ENCODE assay signal across 23 cellular contexts in the genomic region with DNA sequence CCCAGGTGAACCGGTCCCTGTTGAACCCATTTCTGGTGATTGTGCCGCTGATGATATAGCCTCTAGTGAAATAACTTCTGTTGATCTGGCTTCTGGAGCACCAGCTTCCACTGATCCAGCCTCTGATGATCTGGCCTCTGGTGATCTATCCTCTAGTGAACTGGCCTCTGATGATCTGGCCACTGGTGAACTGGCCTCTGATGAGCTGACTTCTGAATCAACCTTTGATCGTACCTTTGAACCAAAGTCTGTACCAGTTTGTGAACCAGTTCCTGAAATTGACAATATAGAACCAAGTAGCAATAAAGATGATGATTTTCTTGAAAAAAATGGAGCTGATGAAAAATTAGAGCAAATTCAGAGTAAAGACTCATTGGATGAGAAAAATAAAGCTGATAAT. TPM values are rescaled to one million over a fixed set of nuclear protein-coding genes. Genes with fewer than 3 reads are reported as not detected.
A peak's percentile ranks its signal among the peaks of the same experiment; 100 is the strongest.
DNase-seq lines count a peak whose midpoint lies in the region; ATAC-seq and TF ChIP-seq lines count a peak whose summit lies in the region.
"Had no signal": no experiment of that assay in that cellular context is flagged by ENCODE, and none has a peak within 500 bp of the region (broad histone marks: within the 10 kb centered on the region; RNA-seq: fewer than 3 reads in every experiment).

No MANE protein-coding gene starts in this region.

- no peaks in the 10 kb centered on the region for H3K27me3 ChIP-seq in CD4-positive, alpha-beta memory T cell (ENCODE audit: insufficient read depth, low read length)
- H3K27me3 ChIP-seq: dorsolateral prefrontal cortex, ovary, upper lobe of right lung had no signal

- H3K27ac ChIP-seq in CD4-positive, alpha-beta memory T cell (ENCODE audit: low read depth, low read length) = no peak overlapping the region
- H3K27ac ChIP-seq: 22Rv1, dorsolateral prefrontal cortex, KMS-11, left ventricle myocardium inferior, ovary, upper lobe of right lung had no signal

- no peak for ATAC-seq in activated CD8-positive, alpha-beta T cell treated with anti-CD3 and anti-CD28 coated beads for 36 hours
- no peak for ATAC-seq in activated CD8-positive, alpha-beta T cell treated with anti-CD3 and anti-CD28 coated beads, Interleukin-2, amount 10 ng/mL, durations not matched to agents 7 days and 5 days
- ATAC-seq in HG02885 (IDR thresholded peaks at IDR 0.05; ENCODE audit: poor library complexity, unreplicated experiment) (no peak), HG03139 (IDR thresholded peaks at IDR 0.05; ENCODE audit: unreplicated experiment) (no peak), GM21529 (IDR thresholded peaks at IDR 0.05; ENCODE audit: unreplicated experiment) (no peak)
- ATAC-seq: upper lobe of right lung had no signal

- peaks cover 26% of the 10 kb centered on the region for H3K36me3 ChIP-seq in CD4-positive, alpha-beta memory T cell (ENCODE audit: insufficient read depth, low read length)
- H3K36me3 ChIP-seq: ovary had no signal

- CTCF ChIA-PET in activated CD8-positive, alpha-beta T cell treated with anti-CD3 and anti-CD28 coated beads for 36 hours (lab: Charles Lee) = interaction anchor here (1.0 to 1.2 kb wide), 3 partner anchors 22 to 185 kb away, joined by 3 to 5 read pairs (median 4); a partner anchor contains a TSS
- CTCF ChIA-PET in activated CD8-positive, alpha-beta T cell treated with anti-CD3 and anti-CD28 coated beads, Interleukin-2, amount 10 ng/mL, durations not matched to agents 7 days and 5 days (lab: Charles Lee) = interaction anchor here (0.8 to 1.1 kb wide), 2 partner anchors 10 to 187 kb away, joined by 3 read pairs; no protein-coding TSS in a partner anchor
- CTCF ChIA-PET in CD4-positive, alpha-beta memory T cell (lab: Charles Lee; ENCODE audit: partially characterized antibody) = interaction anchor here (0.8 to 1.4 kb wide), 3 partner anchors 8 to 335 kb away, joined by 3 read pairs; no protein-coding TSS in a partner anchor

- H3K4me3 Mint-ChIP-seq in activated CD8-positive, alpha-beta T cell treated with anti-CD3 and anti-CD28 coated beads for 36 hours = no peak overlapping the region
- H3K4me3 Mint-ChIP-seq in activated CD8-positive, alpha-beta T cell treated with anti-CD3 and anti-CD28 coated beads, Interleukin-2, amount 10 ng/mL, durations not matched to agents 7 days and 5 days = no peak overlapping the region
- peak overlapping the region in 7 of 8 donors; percentile 3 to 68 (median 19) for H3K4me3 Mint-ChIP-seq in CD4-positive, alpha-beta memory T cell
- H3K4me3 Mint-ChIP-seq in chondrocyte (ENCODE audit: unreplicated experiment) (no peak overlapping the region), nephron progenitor cell (no peak overlapping the region)

- peak overlapping the region; percentile 20 for H3K27ac Mint-ChIP-seq in activated CD8-positive, alpha-beta T cell treated with anti-CD3 and anti-CD28 coated beads for 36 hours
- no peak overlapping the region for H3K27ac Mint-ChIP-seq in activated CD8-positive, alpha-beta T cell treated with anti-CD3 and anti-CD28 coated beads, Interleukin-2, amount 10 ng/mL, durations not matched to agents 7 days and 5 days
- peak overlapping the region in 4 of 7 donors; percentile 22 to 73 (median 44) for H3K27ac Mint-ChIP-seq in CD4-positive, alpha-beta memory T cell
- H3K27ac Mint-ChIP-seq in chondrocyte (ENCODE audit: unreplicated experiment) (no peak overlapping the region), nephron progenitor cell (peak overlapping the region; percentile 49)

- peaks cover 0 to 4% of the 10 kb centered on the region in 2 donors for H3K9me3 ChIP-seq in CD4-positive, alpha-beta memory T cell (ENCODE audit: control insufficient read depth in 1 of 2, low read length in 2 of 2)
- H3K9me3 ChIP-seq: ovary, upper lobe of right lung had no signal

- no peak for DNase-seq in activated CD8-positive, alpha-beta T cell treated with anti-CD3 and anti-CD28 coated beads for 36 hours
- no peak for DNase-seq in activated CD8-positive, alpha-beta T cell treated with anti-CD3 and anti-CD28 coated beads, Interleukin-2, amount 10 ng/mL, durations not matched to agents 7 days and 5 days
- DNase-seq in CD4-positive, alpha-beta memory T cell = no peak
- DNase-seq in chondrocyte (ENCODE audit: low spot score) (peak; percentile 24), nephron progenitor cell (no peak)
- DNase-seq: activated CD4-positive, CD25-positive, alpha-beta regulatory T cell; DMS153; dorsolateral prefrontal cortex; H7; left ventricle myocardium inferior; NCI-H1417; NCI-H2081 treated with DMSO at 0.1 percent for 48 hours; NCI-H345; NCI-H748 treated with DMSO at 0.1 percent for 48 hours; ovary; stimulated activated CD4-positive, alpha-beta T cell treated with anti-CD3 and anti-CD28 coated beads, Interleukin-2, amount 100 ng/mL, for 24 hours; substantia nigra; upper lobe of right lung had no signal

- POLR2A ChIA-PET in activated CD8-positive, alpha-beta T cell treated with anti-CD3 and anti-CD28 coated beads for 36 hours (lab: Charles Lee) = no interaction called here
- POLR2A ChIA-PET in activated CD8-positive, alpha-beta T cell treated with anti-CD3 and anti-CD28 coated beads, Interleukin-2, amount 10 ng/mL, durations not matched to agents 7 days and 5 days (lab: Charles Lee) = no interaction called here
- POLR2A ChIA-PET in CD4-positive, alpha-beta memory T cell (lab: Charles Lee; ENCODE audit: partially characterized antibody) = interaction anchor here (1.1 to 1.2 kb wide), 2 partner anchors 39 to 58 kb away, joined by 3 to 6 read pairs; no protein-coding TSS in a partner anchor

- H3K27me3 Mint-ChIP-seq in activated CD8-positive, alpha-beta T cell treated with anti-CD3 and anti-CD28 coated beads for 36 hours = no peaks in the 10 kb centered on the region
- H3K27me3 Mint-ChIP-seq in activated CD8-positive, alpha-beta T cell treated with anti-CD3 and anti-CD28 coated beads, Interleukin-2, amount 10 ng/mL, durations not matched to agents 7 days and 5 days (ENCODE audit: low read depth) = no peaks in the 10 kb centered on the region
- no peaks in the 10 kb centered on the region for H3K27me3 Mint-ChIP-seq in CD4-positive, alpha-beta memory T cell
- H3K27me3 Mint-ChIP-seq in chondrocyte (ENCODE audit: low read depth) = no peaks in the 10 kb centered on the region
- H3K27me3 Mint-ChIP-seq in nephron progenitor cell (ENCODE audit: low read depth, poor library complexity) = no peaks in the 10 kb centered on the region

- H3K9me3 Mint-ChIP-seq in activated CD8-positive, alpha-beta T cell treated with anti-CD3 and anti-CD28 coated beads for 36 hours = peaks cover 34% of the 10 kb centered on the region
- peaks cover 44% of the 10 kb centered on the region for H3K9me3 Mint-ChIP-seq in activated CD8-positive, alpha-beta T cell treated with anti-CD3 and anti-CD28 coated beads, Interleukin-2, amount 10 ng/mL, durations not matched to agents 7 days and 5 days (ENCODE audit: insufficient read depth)
- H3K9me3 Mint-ChIP-seq in CD4-positive, alpha-beta memory T cell = peaks cover 3 to 15% (median 10%) of the 10 kb centered on the region in 8 donors
- H3K9me3 Mint-ChIP-seq in chondrocyte (ENCODE audit: low read depth) = peaks cover 23% of the 10 kb centered on the region
- H3K9me3 Mint-ChIP-seq in nephron progenitor cell = peaks cover 93% of the 10 kb centered on the region

- no peak overlapping the region for H3K4me3 ChIP-seq in CD4-positive, alpha-beta memory T cell (ENCODE audit: low read length in 2 of 2)
- H3K4me3 ChIP-seq: dorsolateral prefrontal cortex, left ventricle myocardium inferior, ovary, upper lobe of right lung had no signal

- H3K4me1 Mint-ChIP-seq in activated CD8-positive, alpha-beta T cell treated with anti-CD3 and anti-CD28 coated beads for 36 hours (ENCODE audit: low read depth) = peaks cover 67% of the 10 kb centered on the region
- peaks cover 45% of the 10 kb centered on the region for H3K4me1 Mint-ChIP-seq in activated CD8-positive, alpha-beta T cell treated with anti-CD3 and anti-CD28 coated beads, Interleukin-2, amount 10 ng/mL, durations not matched to agents 7 days and 5 days (ENCODE audit: low read depth)
- peaks cover 58 to 88% (median 76%) of the 10 kb centered on the region in 4 donors for H3K4me1 Mint-ChIP-seq in CD4-positive, alpha-beta memory T cell
- H3K4me1 Mint-ChIP-seq in chondrocyte (ENCODE audit: low read depth) (peaks cover 10% of the 10 kb centered on the region), nephron progenitor cell (no peaks in the 10 kb centered on the region)

- intact Hi-C loops in activated CD8-positive, alpha-beta T cell treated with anti-CD3 and anti-CD28 coated beads for 36 hours (cut with micrococcal nuclease) = no loop called here
- intact Hi-C loops in CD4-positive, alpha-beta memory T cell (cut with micrococcal nuclease) = no loop called here

- TF ChIP-seq CTCF in activated CD8-positive, alpha-beta T cell treated with anti-CD3 and anti-CD28 coated beads for 36 hours (IDR thresholded peaks at IDR 0.05) = no peak
- TF ChIP-seq CTCF in chondrocyte (IDR thresholded peaks at IDR 0.05) (no peak), nephron progenitor cell (IDR thresholded peaks at IDR 0.05) (no peak)

- peaks cover 86% of the 10 kb centered on the region for H3K36me3 Mint-ChIP-seq in activated CD8-positive, alpha-beta T cell treated with anti-CD3 and anti-CD28 coated beads for 36 hours (ENCODE audit: low read depth)
- peaks cover 88% of the 10 kb centered on the region for H3K36me3 Mint-ChIP-seq in activated CD8-positive, alpha-beta T cell treated with anti-CD3 and anti-CD28 coated beads, Interleukin-2, amount 10 ng/mL, durations not matched to agents 7 days and 5 days (ENCODE audit: low read depth)
- peaks cover 73 to 81% of the 10 kb centered on the region in 2 donors for H3K36me3 Mint-ChIP-seq in CD4-positive, alpha-beta memory T cell
- H3K36me3 Mint-ChIP-seq in chondrocyte (ENCODE audit: low read depth) = peaks cover 31% of the 10 kb centered on the region
- H3K36me3 Mint-ChIP-seq in nephron progenitor cell (ENCODE audit: low read depth) = peaks cover 99% of the 10 kb centered on the region

- peaks cover 72% of the 10 kb centered on the region for H3K4me1 ChIP-seq in CD4-positive, alpha-beta memory T cell (ENCODE audit: insufficient read depth, low read length)

RNA-seq across cellular contexts. Expression of a gene that starts 59.1 kb away (rescaled TPM):
- total RNA-seq in activated CD8-positive, alpha-beta T cell treated with anti-CD3 and anti-CD28 coated beads for 36 hours = 100 to 1,000 TPM; 101 to 107 TPM
- 100 to 1,000 TPM in 1 of 2 experiments, 10 to 100 TPM in 1; 99.8 to 104 TPM for total RNA-seq in activated CD8-positive, alpha-beta T cell treated with anti-CD3 and anti-CD28 coated beads, Interleukin-2, amount 10 ng/mL, durations not matched to agents 7 days and 5 days
- 100 to 1,000 TPM; 209 to 223 TPM for total RNA-seq in CD4-positive, alpha-beta memory T cell
- 100 to 1,000 TPM in 1 of 2 donors, 10 to 100 TPM in 1; 87.3 to 103 TPM for polyA plus RNA-seq in CD4-positive, alpha-beta memory T cell
- total RNA-seq in chondrocyte = 45.9 to 79.9 TPM (median 50.4 TPM) in 3 replicates

Comparison
In these comparisons a context has a peak if more than half of its experiments do, and no peak if none do; other contexts are left out.
1. H3K27ac Mint-ChIP-seq: peak in activated CD8-positive, alpha-beta T cell treated with anti-CD3 and anti-CD28 coated beads for 36 hours (single experiment), CD4-positive, alpha-beta memory T cell (4 of 7) and nephron progenitor cell (single experiment); none in activated CD8-positive, alpha-beta T cell treated with anti-CD3 and anti-CD28 coated beads, Interleukin-2, amount 10 ng/mL, durations not matched to agents 7 days and 5 days (single experiment) and chondrocyte (single experiment).
2. H3K4me3 Mint-ChIP-seq: peak in CD4-positive, alpha-beta memory T cell (7 of 8); none in activated CD8-positive, alpha-beta T cell treated with anti-CD3 and anti-CD28 coated beads for 36 hours (single experiment), activated CD8-positive, alpha-beta T cell treated with anti-CD3 and anti-CD28 coated beads, Interleukin-2, amount 10 ng/mL, durations not matched to agents 7 days and 5 days (single experiment), chondrocyte (single experiment) and nephron progenitor cell (single experiment).